Comparison of ENCODE assay signal across 9 cellular contexts in genomic region chr12:104419717-104420116, GRCh38.
"Had no signal": no experiment of that assay in that cellular context is flagged by ENCODE, and none has a peak within 500 bp of the region (broad histone marks: within the 10 kb centered on the region; RNA-seq: fewer than 3 reads in every experiment).

No MANE protein-coding gene starts in this region.

- H3K9me3 ChIP-seq: HAP-1 had no signal

- FAIRE-seq: K562 had no signal

- H3K36me3 ChIP-seq: HAP-1 had no signal

- H3K4me3 ChIP-seq: GM23248, HAP-1, K562 had no signal

- H2AFZ ChIP-seq: GM23248 had no signal

- ATAC-seq: HCT116, K562 had no signal

- H3K27ac ChIP-seq: GM23248, HL-60 had no signal

- DNase-seq: GM23248, GOT3, H7, IMR-90, KG1 had no signal

- H3K9ac ChIP-seq: GM23248 had no signal
